12 cellular contexts compared by ENCODE assay signal in the genomic region with DNA sequence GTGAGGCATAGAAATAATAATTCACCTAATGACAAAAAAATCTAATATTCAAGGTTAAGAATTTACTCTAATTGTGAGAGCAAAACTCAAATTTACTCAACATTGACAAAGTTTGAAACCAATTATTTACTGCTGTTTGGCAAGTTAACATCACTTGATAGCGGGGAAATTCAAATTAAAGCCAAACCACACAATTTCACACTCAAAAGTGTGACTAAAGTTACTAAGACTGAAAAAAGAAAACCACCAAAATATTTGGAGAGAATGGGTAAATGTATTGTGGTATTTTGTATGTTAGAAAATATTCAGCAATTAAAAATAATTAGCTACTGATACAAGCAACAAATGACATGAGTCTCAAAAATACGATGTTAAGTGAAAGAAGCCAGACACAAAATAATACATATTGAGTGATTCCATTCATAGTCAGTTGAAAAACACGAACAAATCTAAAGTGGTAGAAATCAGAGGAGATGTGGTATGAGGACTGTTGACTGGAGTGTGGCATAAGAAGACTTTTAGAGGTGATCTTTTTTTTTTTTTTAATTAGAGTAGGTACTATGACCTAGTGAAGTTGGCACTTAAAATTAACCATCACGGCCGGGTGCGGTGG.
A peak's percentile ranks its signal among the peaks of the same experiment; 100 is the strongest.
DNase-seq lines count a peak whose midpoint lies in the region; ATAC-seq and TF ChIP-seq lines count a peak whose summit lies in the region.
"Had no signal": no experiment of that assay in that cellular context is flagged by ENCODE, and none has a peak within 500 bp of the region (broad histone marks: within the 10 kb centered on the region; RNA-seq: fewer than 3 reads in every experiment).

No MANE protein-coding gene starts in this region.

- no peak overlapping the region for H3K4me2 ChIP-seq in Karpas-422 (ENCODE audit: low read depth, low read length, poor library complexity, severe bottlenecking)
- H3K4me2 ChIP-seq: BLaER1 treated with 17β-estradiol and CSF1 and Interleukin-3, amounts not matched to agents 10 nM and 100 nM had no signal

- H3K27ac ChIP-seq in Karpas-422 (ENCODE audit: low read length): no peak overlapping the region
- H3K27ac ChIP-seq: BLaER1 treated with 17β-estradiol and CSF1 and Interleukin-3, amounts not matched to agents 10 nM and 100 nM; C4-2B had no signal

- in situ Hi-C loops in astrocyte of the cerebellum (cut with HindIII; ENCODE audit: low sequenced_read_pairs): loop anchor here (25.0 kb wide), 1 partner anchor 1021 kb away; no protein-coding TSS in a partner anchor

- no peaks in the 10 kb centered on the region for H3K36me3 ChIP-seq in Karpas-422 (ENCODE audit: insufficient read depth, low read length)
- H3K36me3 ChIP-seq: BLaER1 treated with 17β-estradiol and CSF1 and Interleukin-3, amounts not matched to agents 10 nM and 100 nM had no signal

- H3K9me2 ChIP-seq in Karpas-422 (replicated peaks; ENCODE audit: insufficient read depth, low read length): no peaks in the 10 kb centered on the region

- H2AFZ ChIP-seq in Karpas-422 (ENCODE audit: low read length): peak overlapping the region; percentile 19

- no peak for TF ChIP-seq CTCF in astrocyte of the cerebellum (IDR thresholded peaks at IDR 0.05; ENCODE audit: low read depth, low read length, missing control alignments)

- DNase-seq in Karpas-422 (no peak), astrocyte of the cerebellum (ENCODE audit: low read depth) (peak; percentile 3), Kasumi-1 (lab: John Stamatoyannopoulos, UW) (no peak)
- DNase-seq: CD4-positive, alpha-beta T cell; CD8-positive, alpha-beta T cell; DMS79 treated with DMSO at 0.1 percent for 48 hours; GF-D8 had no signal

- H3K27me3 ChIP-seq in Karpas-422 (ENCODE audit: low read length): no peaks in the 10 kb centered on the region
- H3K27me3 ChIP-seq: BLaER1 treated with 17β-estradiol and CSF1 and Interleukin-3, amounts not matched to agents 10 nM and 100 nM had no signal

- ATAC-seq in GM21786 (IDR thresholded peaks at IDR 0.05; ENCODE audit: unreplicated experiment) (no peak), HG02884 (IDR thresholded peaks at IDR 0.05; ENCODE audit: unreplicated experiment) (no peak)
- ATAC-seq: CD8-positive, alpha-beta T cell had no signal

- H3K9ac ChIP-seq in Karpas-422 (ENCODE audit: low read length): no peak overlapping the region
- H3K9ac ChIP-seq: BLaER1 treated with 17β-estradiol and CSF1 and Interleukin-3, amounts not matched to agents 10 nM and 100 nM had no signal

- H3K79me2 ChIP-seq in Karpas-422 (ENCODE audit: low read length): no peaks in the 10 kb centered on the region

- H3K9me3 ChIP-seq in Karpas-422 (ENCODE audit: low read length): no peaks in the 10 kb centered on the region
- H3K9me3 ChIP-seq: BLaER1 treated with 17β-estradiol and CSF1 and Interleukin-3, amounts not matched to agents 10 nM and 100 nM; Caco-2 had no signal

- H3K4me3 ChIP-seq in Karpas-422 (ENCODE audit: low read length) (no peak overlapping the region), astrocyte of the cerebellum (ENCODE audit: low read depth, low read length) (no peak overlapping the region)
- H3K4me3 ChIP-seq: BLaER1 treated with 17β-estradiol and CSF1 and Interleukin-3, amounts not matched to agents 10 nM and 100 nM had no signal

- no peaks in the 10 kb centered on the region for H3K4me1 ChIP-seq in Karpas-422 (ENCODE audit: low read length)
- H3K4me1 ChIP-seq: BLaER1 treated with 17β-estradiol and CSF1 and Interleukin-3, amounts not matched to agents 10 nM and 100 nM; Caco-2 had no signal

- no peaks in the 10 kb centered on the region for H4K20me1 ChIP-seq in Karpas-422 (ENCODE audit: insufficient read depth, low read depth, low read length)
- H4K20me1 ChIP-seq: BLaER1 treated with 17β-estradiol and CSF1 and Interleukin-3, amounts not matched to agents 10 nM and 100 nM had no signal
